Comparison of ENCODE assay signal across 11 cellular contexts in genomic region chr15:99090011-99090699, GRCh38. TPM values are rescaled to one million over a fixed set of nuclear protein-coding genes. Genes with fewer than 3 reads are reported as not detected.
A peak's percentile ranks its signal among the peaks of the same experiment; 100 is the strongest.
DNase-seq lines count a peak whose midpoint lies in the region; ATAC-seq and TF ChIP-seq lines count a peak whose summit lies in the region.
"Had no signal": no experiment of that assay in that cellular context is flagged by ENCODE, and none has a peak within 500 bp of the region (broad histone marks: within the 10 kb centered on the region; RNA-seq: fewer than 3 reads in every experiment).

No MANE protein-coding gene starts in this region.

- H2AFZ ChIP-seq in PC-3 (ENCODE audit: low read length), result no peak overlapping the region

- no peaks in the 10 kb centered on the region for H3K36me3 ChIP-seq in PC-3 (ENCODE audit: low read depth, low read length)

- intact Hi-C loops in PC-3 (cut with micrococcal nuclease), result no loop called here

- no peaks in the 10 kb centered on the region for H3K9me3 ChIP-seq in PC-3 (ENCODE audit: low read length)

- no peaks in the 10 kb centered on the region for H3K4me1 ChIP-seq in PC-3 (ENCODE audit: insufficient read depth, low read length)

- H3K9me2 ChIP-seq in PC-3 (replicated peaks; ENCODE audit: low read length), result no peaks in the 10 kb centered on the region

- no peaks in the 10 kb centered on the region for H3K27me3 ChIP-seq in PC-3 (ENCODE audit: low read length)

- H3K79me2 ChIP-seq in PC-3 (ENCODE audit: low read length), result no peaks in the 10 kb centered on the region

- H4K20me1 ChIP-seq in PC-3 (ENCODE audit: low read length), result no peaks in the 10 kb centered on the region

- H3K9ac ChIP-seq in PC-3 (ENCODE audit: low read length), result no peak overlapping the region

- no peak overlapping the region for H3K4me3 ChIP-seq in PC-3 (ENCODE audit: low read length)

- ATAC-seq in GM21717 (IDR thresholded peaks at IDR 0.05; ENCODE audit: unreplicated experiment) (peak; percentile 100), HG03558 (IDR thresholded peaks at IDR 0.05; ENCODE audit: extremely low read depth, unreplicated experiment) (peak; percentile 99), PC-3 (no peak)
- ATAC-seq: left ventricle myocardium superior had no signal

- CTCF ChIA-PET in PC-3 (lab: Charles Lee), result no interaction called here

- no peak overlapping the region for H3K4me2 ChIP-seq in PC-3 (ENCODE audit: low read length)

- POLR2A ChIA-PET in PC-3 (lab: Charles Lee; ENCODE audit: unreplicated experiment), result no interaction called here

- no peak overlapping the region for H3K27ac ChIP-seq in PC-3 (ENCODE audit: low read length)

- no peaks in the 10 kb centered on the region for H3F3A ChIP-seq in PC-3 (ENCODE audit: low read length, unreplicated experiment)

- TF ChIP-seq CTCF in PC-3 (conservative IDR thresholded peaks at IDR 0.05; ENCODE audit: low read depth, low read length), result no peak

- DNase-seq in NCI-H526 (lab: John Stamatoyannopoulos, UW) (peak; percentile 23 to 52), NCI-H526 treated with DMSO at 0.1 percent for 48 hours (lab: John Stamatoyannopoulos, UW) (no peak), mesenteric fat pad (ENCODE audit: low spot score) (peak; percentile 26), DMS79 (lab: John Stamatoyannopoulos, UW) (no peak), PC-3 (no peak), SW 1271 (lab: John Stamatoyannopoulos, UW) (no peak)
- DNase-seq: 8988T, left ventricle myocardium superior, T-helper 9 cell had no signal

- no TSS peak for BruUV-seq in PC-3 (replicated peaks; lab: Mats Ljungman, UMichigan)

RNA-seq across cellular contexts. Expression of gene SYNM, which starts 14.7 kb away (rescaled TPM):
- 36.4 TPM for total RNA-seq in mesenteric fat pad
- 9.9 and 15.6 TPM in 2 replicates for total RNA-seq in PC-3 (2014; rRNA removed)

Comparison
In these comparisons a context has a peak if more than half of its experiments do, and no peak if none do; other contexts are left out.
1. DNase-seq: peak in NCI-H526 (2 of 2) and mesenteric fat pad (single experiment); none in NCI-H526 treated with DMSO at 0.1 percent for 48 hours (single experiment), DMS79 (single experiment), PC-3 (single experiment) and SW 1271 (0 of 2).